1 cellular context compared by ENCODE assay signal in the genomic region with DNA sequence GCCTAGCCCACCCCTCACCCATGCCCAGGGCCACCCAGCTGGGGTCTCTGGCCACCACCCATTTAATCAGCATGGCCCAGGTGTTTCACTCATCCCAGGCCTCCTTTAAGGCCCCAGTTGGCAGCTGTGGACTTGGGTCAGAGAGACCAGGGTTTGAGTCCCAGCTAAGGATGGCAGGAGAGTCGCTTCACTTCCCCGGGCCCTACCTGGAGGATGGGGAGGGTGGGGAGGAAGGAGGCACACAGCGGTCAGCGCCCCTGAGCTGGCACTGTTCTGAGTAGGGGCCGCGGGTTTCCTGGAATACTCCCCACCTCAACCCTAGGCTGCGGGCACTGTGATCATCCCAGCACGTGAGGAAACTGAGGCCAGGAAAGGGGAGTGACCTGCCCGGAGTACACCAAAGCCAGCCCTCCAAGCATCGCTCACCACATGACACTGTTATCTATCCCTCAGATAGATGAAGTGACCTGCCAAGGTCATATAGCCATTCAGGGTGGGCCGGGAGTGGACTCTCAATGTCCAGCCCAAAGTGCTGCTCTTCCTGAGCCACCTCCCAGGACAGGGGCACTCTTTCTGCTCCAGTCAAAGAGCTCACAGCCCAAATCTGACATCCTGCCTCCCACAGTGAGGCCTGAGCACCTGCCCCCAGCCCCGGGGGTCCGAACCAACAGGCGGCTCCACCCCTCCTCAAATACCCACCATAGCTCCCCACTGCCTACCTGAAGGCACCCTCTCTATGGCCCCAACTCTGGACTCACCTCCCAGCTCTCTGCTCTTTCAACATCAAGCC.
TF ChIP-seq lines count a peak whose summit lies in the region.

No MANE protein-coding gene starts in this region.

TF ChIP-seq in H1, 55 proteins besides CTCF, POLR2A, EP300 and RAD21:
- no peak for TF ChIP-seq BRCA1 (IDR thresholded peaks at IDR 0.05; ENCODE audit: low read depth, low read length)
- TF ChIP-seq SRF (IDR thresholded peaks at IDR 0.05; ENCODE audit: low read depth, low read length) = no peak
- TF ChIP-seq, protein P1, sequence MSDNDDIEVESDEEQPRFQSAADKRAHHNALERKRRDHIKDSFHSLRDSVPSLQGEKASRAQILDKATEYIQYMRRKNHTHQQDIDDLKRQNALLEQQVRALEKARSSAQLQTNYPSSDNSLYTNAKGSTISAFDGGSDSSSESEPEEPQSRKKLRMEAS (IDR thresholded peaks at IDR 0.05) = no peak
- TF ChIP-seq EZH2 (IDR thresholded peaks at IDR 0.05; ENCODE audit: low read depth, low read length, severe bottlenecking) = no peak
- no peak for TF ChIP-seq CHD1 (IDR thresholded peaks at IDR 0.05; ENCODE audit: low read depth, low read length)
- TF ChIP-seq SAP30 (IDR thresholded peaks at IDR 0.05; ENCODE audit: insufficient read depth, insufficient replicate concordance, low read length) = no peak
